ENCODE assay signal across 1 cellular context in the genomic region with DNA sequence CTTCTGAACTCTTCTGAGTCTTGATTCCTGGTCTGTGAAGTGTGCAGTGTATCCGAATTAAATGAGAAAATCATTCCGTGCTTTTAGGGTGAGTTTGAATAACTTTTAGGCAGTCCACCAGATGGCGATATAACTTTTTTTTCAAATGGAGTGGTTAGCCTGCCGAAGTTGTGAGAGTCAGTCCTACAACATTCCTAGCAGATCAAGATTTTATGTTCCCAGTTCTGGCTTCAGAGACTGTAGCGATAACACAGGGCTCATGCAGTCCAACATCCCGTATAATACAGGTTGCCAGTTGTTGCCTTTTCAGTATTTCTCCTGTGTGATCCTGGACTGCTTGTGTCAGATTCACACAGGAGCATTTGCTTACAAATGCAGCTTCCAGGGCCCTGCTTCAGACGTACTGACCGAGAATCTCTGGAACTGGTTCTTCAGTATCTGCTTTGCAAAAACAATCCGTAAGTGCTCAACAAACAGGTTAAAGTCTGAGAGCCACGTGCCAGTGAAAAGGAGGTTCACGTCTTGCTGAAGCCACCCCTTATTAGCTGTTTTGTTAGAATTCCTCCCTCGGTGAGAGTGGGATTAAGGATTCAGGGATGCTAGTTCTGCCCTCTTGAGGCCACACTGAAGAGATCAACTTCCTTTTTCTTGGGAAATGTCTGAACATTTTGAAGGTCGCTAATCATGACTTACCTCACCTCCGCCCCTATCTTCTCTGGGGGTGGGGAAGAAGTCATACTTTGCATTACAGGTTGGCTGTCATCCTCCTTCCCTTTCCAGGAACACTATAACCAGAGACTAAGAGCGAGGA.
TF ChIP-seq lines count a peak whose summit lies in the region.

No MANE protein-coding gene starts in this region.

TF ChIP-seq in WTC11, 78 proteins besides CTCF, POLR2A, EP300 and RAD21 (continued from another document):
- TF ChIP-seq, protein P1, sequence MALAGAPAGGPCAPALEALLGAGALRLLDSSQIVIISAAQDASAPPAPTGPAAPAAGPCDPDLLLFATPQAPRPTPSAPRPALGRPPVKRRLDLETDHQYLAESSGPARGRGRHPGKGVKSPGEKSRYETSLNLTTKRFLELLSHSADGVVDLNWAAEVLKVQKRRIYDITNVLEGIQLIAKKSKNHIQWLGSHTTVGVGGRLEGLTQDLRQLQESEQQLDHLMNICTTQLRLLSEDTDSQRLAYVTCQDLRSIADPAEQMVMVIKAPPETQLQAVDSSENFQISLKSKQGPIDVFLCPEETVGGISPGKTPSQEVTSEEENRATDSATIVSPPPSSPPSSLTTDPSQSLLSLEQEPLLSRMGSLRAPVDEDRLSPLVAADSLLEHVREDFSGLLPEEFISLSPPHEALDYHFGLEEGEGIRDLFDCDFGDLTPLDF (CRISPR knock-in tag; IDR thresholded peaks at IDR 0.05): no peak
